Comparison of ENCODE assay signal across 9 cellular contexts in the genomic region with DNA sequence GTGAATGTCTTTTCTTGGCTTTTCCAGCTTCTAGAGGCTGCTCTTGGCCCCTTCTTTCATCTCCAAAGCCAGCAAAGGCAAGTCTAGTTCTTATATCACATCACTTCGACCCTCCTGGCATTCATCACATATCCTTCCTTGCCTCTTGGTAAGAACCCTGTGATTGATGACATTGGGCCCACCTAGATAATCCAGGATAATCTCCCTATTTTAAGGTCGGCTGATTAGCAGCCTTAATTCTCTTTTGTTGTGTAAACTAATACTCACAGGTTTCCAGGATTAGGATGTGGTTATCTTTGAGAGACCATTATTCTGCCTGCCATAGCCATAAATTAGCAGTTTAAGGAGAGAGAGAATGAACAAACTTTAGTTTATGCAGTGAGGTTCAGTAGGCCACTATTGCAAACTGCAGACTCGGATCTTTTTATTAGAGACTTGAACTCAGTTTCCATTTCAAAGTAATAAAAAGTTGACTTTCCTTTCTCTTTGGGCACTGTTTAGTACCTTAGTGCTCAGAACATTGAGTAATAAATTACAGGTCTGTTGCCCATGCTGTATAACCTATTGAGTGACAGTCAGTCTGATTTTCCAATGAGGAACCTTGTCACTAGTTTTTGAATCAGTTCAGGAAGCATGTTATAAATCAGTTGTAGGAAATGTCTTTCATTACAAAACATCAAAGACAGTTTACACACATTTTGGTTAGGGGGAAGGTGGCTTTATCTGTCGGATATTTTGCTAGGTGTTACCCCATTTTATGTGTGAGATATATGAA. TPM values are rescaled to one million over a fixed set of nuclear protein-coding genes. Genes with fewer than 3 reads are reported as not detected.
DNase-seq lines count a peak whose midpoint lies in the region; ATAC-seq and TF ChIP-seq lines count a peak whose summit lies in the region.
"Had no signal": no experiment of that assay in that cellular context is flagged by ENCODE, and none has a peak within 500 bp of the region (broad histone marks: within the 10 kb centered on the region; RNA-seq: fewer than 3 reads in every experiment).

No MANE protein-coding gene starts in this region.

- H3K4me2 ChIP-seq in SK-N-SH = no peak overlapping the region

- DNase-seq in activated CD4-positive, alpha-beta T cell treated with anti-CD3 and anti-CD28 coated beads, Interleukin-2, amount 10 ng/mL, durations not matched to agents 7 days and 5 days = no peak
- no peak for DNase-seq in activated CD4-positive, alpha-beta T cell treated with anti-CD3 and anti-CD28 coated beads, Interleukin-2, amount 50 U/mL, for 4 hours
- DNase-seq in activated B cell treated with CpG ODN at 0.5 μM for 24 hours (no peak), immature natural killer cell (no peak), SK-N-SH (no peak), SHP77 (lab: John Stamatoyannopoulos, UW) (no peak)
- DNase-seq: NCI-H1092 treated with DMSO at 0.1 percent for 48 hours had no signal

- H4K20me1 ChIP-seq in SK-N-SH (ENCODE audit: insufficient read depth) = peaks cover 82% of the 10 kb centered on the region

- intact Hi-C loops in activated B cell treated with CpG ODN at 0.5 μM for 24 hours (cut with micrococcal nuclease) = no loop called here

- no peak for TF ChIP-seq RAD21 in SK-N-SH (IDR thresholded peaks at IDR 0.05; ENCODE audit: low read length)

- H3K9me3 Mint-ChIP-seq in activated CD4-positive, alpha-beta T cell treated with anti-CD3 and anti-CD28 coated beads, Interleukin-2, amount 10 ng/mL, durations not matched to agents 7 days and 5 days = no peaks in the 10 kb centered on the region
- no peaks in the 10 kb centered on the region for H3K9me3 Mint-ChIP-seq in activated B cell treated with CpG ODN at 0.5 μM for 24 hours
- H3K9me3 Mint-ChIP-seq in immature natural killer cell = no peaks in the 10 kb centered on the region

- H3K27ac ChIP-seq in subcutaneous abdominal adipose tissue (ENCODE audit: low read depth, low read length) = peak overlapping the region; percentile 62
- H3K27ac ChIP-seq in SK-N-SH (ENCODE audit: low read depth in 2 of 2, low read length in 1 of 2) = no peak overlapping the region

- H3K9me3 ChIP-seq in subcutaneous abdominal adipose tissue (ENCODE audit: control insufficient read depth in 5 of 5, low read length in 5 of 5) (no peaks in the 10 kb centered on the region), SK-N-SH (no peaks in the 10 kb centered on the region)

- no peak for TF ChIP-seq EP300 in SK-N-SH (IDR thresholded peaks at IDR 0.05; ENCODE audit: borderline replicate concordance in 1 of 2, low read depth in 1 of 2, low read length in 1 of 2)

- H3K79me2 ChIP-seq in SK-N-SH (ENCODE audit: insufficient read depth) = peaks cover 94% of the 10 kb centered on the region

- CTCF ChIA-PET in activated CD4-positive, alpha-beta T cell treated with anti-CD3 and anti-CD28 coated beads, Interleukin-2, amount 10 ng/mL, durations not matched to agents 7 days and 5 days (lab: Charles Lee) = interaction anchor here (1.0 to 3.2 kb wide), 3 partner anchors 8 to 25 kb away, joined by 3 to 13 read pairs (median 5); no protein-coding TSS in a partner anchor
- CTCF ChIA-PET in activated B cell treated with CpG ODN at 0.5 μM for 24 hours (lab: Charles Lee) (interaction anchor here (0.8 to 1.7 kb wide), 2 partner anchors 33 to 41 kb away, joined by 3 to 4 read pairs; no protein-coding TSS in a partner anchor), SK-N-SH (lab: Yijun Ruan, JAX) (no interaction called here)

- POLR2A ChIA-PET in activated CD4-positive, alpha-beta T cell treated with anti-CD3 and anti-CD28 coated beads, Interleukin-2, amount 10 ng/mL, durations not matched to agents 7 days and 5 days (lab: Charles Lee) = no interaction called here
- POLR2A ChIA-PET in activated B cell treated with CpG ODN at 0.5 μM for 24 hours (lab: Charles Lee) (interaction anchor here (0.5 to 6.0 kb wide), 6 partner anchors 8 to 692 kb away, joined by 3 to 211 read pairs (median 14); partner anchors contain the start of gene ANKRD12), SK-N-SH (lab: Yijun Ruan, JAX) (no interaction called here)

- H3K36me3 ChIP-seq in subcutaneous abdominal adipose tissue (ENCODE audit: control insufficient read depth in 5 of 5, insufficient read depth in 5 of 5, low read length in 5 of 5) = no peaks in the 10 kb centered on the region
- peaks cover 16 to 18% of the 10 kb centered on the region in 2 experiments for H3K36me3 ChIP-seq in SK-N-SH (replicated peaks in 1 of 2; ENCODE audit: control insufficient read depth in 1 of 2, insufficient read depth in 2 of 2, low read length in 1 of 2)

- H3K27me3 ChIP-seq in subcutaneous abdominal adipose tissue (ENCODE audit: control insufficient read depth in 5 of 5, insufficient read depth in 4 of 5, low read length in 5 of 5) (no peaks in the 10 kb centered on the region), SK-N-SH (ENCODE audit: insufficient read depth) (no peaks in the 10 kb centered on the region)

- no peak overlapping the region for H3K4me3 ChIP-seq in subcutaneous abdominal adipose tissue (ENCODE audit: low read depth in 1 of 5, low read length in 5 of 5)
- no peak overlapping the region for H3K4me3 ChIP-seq in SK-N-SH (ENCODE audit: low read depth in 2 of 2, low read length in 1 of 2)

- ATAC-seq in activated B cell treated with CpG ODN at 0.5 μM for 24 hours (ENCODE audit: low read depth) (no peak), HG02798 (IDR thresholded peaks at IDR 0.05; ENCODE audit: poor library complexity, unreplicated experiment) (no peak)

- H3K4me1 ChIP-seq in subcutaneous abdominal adipose tissue (ENCODE audit: control insufficient read depth in 5 of 5, insufficient read depth in 5 of 5, low read length in 5 of 5) = peaks cover 4 to 78% (median 71%) of the 10 kb centered on the region in 5 donors
- H3K4me1 ChIP-seq in SK-N-SH (ENCODE audit: control insufficient read depth in 1 of 2, insufficient read depth in 2 of 2, low read depth in 1 of 2, low read length in 1 of 2) = peaks cover 20 to 27% of the 10 kb centered on the region in 2 experiments; a peak in 3 of 4 replicates

- peak overlapping the region; percentile 76 for H3K27ac Mint-ChIP-seq in activated CD4-positive, alpha-beta T cell treated with anti-CD3 and anti-CD28 coated beads, Interleukin-2, amount 10 ng/mL, durations not matched to agents 7 days and 5 days
- H3K27ac Mint-ChIP-seq in activated B cell treated with CpG ODN at 0.5 μM for 24 hours = peak overlapping the region; percentile 63
- peak overlapping the region; percentile 4 to 95 (median 80) for H3K27ac Mint-ChIP-seq in immature natural killer cell

- peak overlapping the region; percentile 93 for H3K4me3 Mint-ChIP-seq in activated CD4-positive, alpha-beta T cell treated with anti-CD3 and anti-CD28 coated beads, Interleukin-2, amount 10 ng/mL, durations not matched to agents 7 days and 5 days
- peak overlapping the region; percentile 94 for H3K4me3 Mint-ChIP-seq in activated B cell treated with CpG ODN at 0.5 μM for 24 hours
- peak overlapping the region; percentile 24 to 93 (median 61) for H3K4me3 Mint-ChIP-seq in immature natural killer cell

- no peaks in the 10 kb centered on the region for H3K9me2 ChIP-seq in SK-N-SH

- 91% methylated on average over 4 of the region's 4 CpGs for WGBS in SK-N-SH (ENCODE audit: low lambda C conversion rate)

- no peak overlapping the region for H2AFZ ChIP-seq in SK-N-SH (ENCODE audit: low read depth)

- H3K36me3 Mint-ChIP-seq in activated CD4-positive, alpha-beta T cell treated with anti-CD3 and anti-CD28 coated beads, Interleukin-2, amount 10 ng/mL, durations not matched to agents 7 days and 5 days (ENCODE audit: low read depth) = peaks cover 73% of the 10 kb centered on the region
- H3K36me3 Mint-ChIP-seq in activated B cell treated with CpG ODN at 0.5 μM for 24 hours (ENCODE audit: low read depth) (peaks cover 67% of the 10 kb centered on the region), immature natural killer cell (no peaks in the 10 kb centered on the region)

- peaks cover 70% of the 10 kb centered on the region for H3K4me1 Mint-ChIP-seq in activated CD4-positive, alpha-beta T cell treated with anti-CD3 and anti-CD28 coated beads, Interleukin-2, amount 10 ng/mL, durations not matched to agents 7 days and 5 days
- H3K4me1 Mint-ChIP-seq in activated B cell treated with CpG ODN at 0.5 μM for 24 hours (peaks cover 88% of the 10 kb centered on the region), immature natural killer cell (peaks cover 83 to 94% of the 10 kb centered on the region in 2 donors)

- TF ChIP-seq CTCF in activated B cell treated with CpG ODN at 0.5 μM for 24 hours (IDR thresholded peaks at IDR 0.05) (no peak), SK-N-SH (IDR thresholded peaks at IDR 0.05) (no peak)

- peaks cover 26% of the 10 kb centered on the region for H3F3A ChIP-seq in SK-N-SH (replicated peaks; ENCODE audit: insufficient read depth)

- H3K9ac ChIP-seq in subcutaneous abdominal adipose tissue (ENCODE audit: low read length in 5 of 5) (peak overlapping the region in 3 of 5 donors; percentile 26 to 64 (median 31)), SK-N-SH (no peak overlapping the region)

- H3K27me3 Mint-ChIP-seq in activated CD4-positive, alpha-beta T cell treated with anti-CD3 and anti-CD28 coated beads, Interleukin-2, amount 10 ng/mL, durations not matched to agents 7 days and 5 days = no peaks in the 10 kb centered on the region
- H3K27me3 Mint-ChIP-seq in activated B cell treated with CpG ODN at 0.5 μM for 24 hours = no peaks in the 10 kb centered on the region
- H3K27me3 Mint-ChIP-seq in immature natural killer cell (ENCODE audit: low read depth in 3 of 3) = peaks cover 0 to 2% (median 0%) of the 10 kb centered on the region in 3 donors

TF ChIP-seq in SK-N-SH, 30 proteins besides CTCF, POLR2A, EP300 and RAD21 (continues in another document):
- TF ChIP-seq FOXM1 (IDR thresholded peaks at IDR 0.05; ENCODE audit: low read depth) (no peak), YY1 (IDR thresholded peaks at IDR 0.05; ENCODE audit: low read depth) (no peak), ELF1 (IDR thresholded peaks at IDR 0.05) (no peak), MEF2A (IDR thresholded peaks at IDR 0.05; ENCODE audit: borderline replicate concordance, low read depth) (no peak)

RNA-seq across cellular contexts. Expression of gene NDUFV2, which starts 4.5 kb away (rescaled TPM):
- total RNA-seq in activated CD4-positive, alpha-beta T cell treated with anti-CD3 and anti-CD28 coated beads, Interleukin-2, amount 10 ng/mL, durations not matched to agents 7 days and 5 days = 100 to 1,000 TPM; 177 to 185 TPM
- total RNA-seq in activated B cell treated with CpG ODN at 0.5 μM for 24 hours = 168 and 169 TPM in 2 replicates
- 100 to 1,000 TPM in 2 of 3 donors, 10 to 100 TPM in 1; 88.7 to 155 (median 115) TPM for polyA plus RNA-seq in immature natural killer cell
- polyA plus RNA-seq in SK-N-SH (2012; rRNA removed) = 99.1 and 101 TPM in 2 replicates
- 121 and 162 TPM in 2 replicates for polyA plus RNA-seq in SK-N-SH (2012; cell fraction: cytosol; rRNA removed)
- 27.9 and 46.5 TPM in 2 replicates for polyA plus RNA-seq in SK-N-SH (2012; cell fraction: nucleus; rRNA removed)

RNA-seq across cellular contexts. Expression of gene ANKRD12, which starts 29.6 kb away (rescaled TPM):
- total RNA-seq in activated CD4-positive, alpha-beta T cell treated with anti-CD3 and anti-CD28 coated beads, Interleukin-2, amount 10 ng/mL, durations not matched to agents 7 days and 5 days = 100 to 1,000 TPM in 1 of 2 experiments, 10 to 100 TPM in 1; 79.4 to 107 TPM
- 121 and 125 TPM in 2 replicates for total RNA-seq in activated B cell treated with CpG ODN at 0.5 μM for 24 hours
- 10 to 100 TPM in 2 of 3 donors, 1 to 10 TPM in 1; 8.8 to 69.7 (median 35.7) TPM for polyA plus RNA-seq in immature natural killer cell
- polyA plus RNA-seq in SK-N-SH (2012; rRNA removed) = 1.1 and 1.3 TPM in 2 replicates
- 1.4 and 1.6 TPM in 2 replicates for polyA plus RNA-seq in SK-N-SH (2012; cell fraction: cytosol; rRNA removed)
- 2.6 and 2.7 TPM in 2 replicates for polyA plus RNA-seq in SK-N-SH (2012; cell fraction: nucleus; rRNA removed)
